In genomic region chr11:134879931-134880330, GRCh38 we compare ENCODE assay signal across 7 cellular contexts.
"Had no signal": no experiment of that assay in that cellular context is flagged by ENCODE, and none has a peak within 500 bp of the region (broad histone marks: within the 10 kb centered on the region; RNA-seq: fewer than 3 reads in every experiment).

No MANE protein-coding gene starts in this region.

- DNase-seq: IMR-90, KBM-7, KG1 had no signal

- H3K4me3 Mint-ChIP-seq: IgD-negative memory B cell had no signal

- ATAC-seq: HepG2, K562 had no signal

- H3K27ac ChIP-seq: HL-60 had no signal

- H3K4me3 ChIP-seq: K562 had no signal

- H3K36me3 Mint-ChIP-seq: IgD-negative memory B cell had no signal

- H3K9me3 Mint-ChIP-seq: IgD-negative memory B cell had no signal

- H3K27ac Mint-ChIP-seq: IgD-negative memory B cell had no signal
